8 cellular contexts compared by ENCODE assay signal in genomic region chr1:16205891-16206546, GRCh38. TPM values are rescaled to one million over a fixed set of nuclear protein-coding genes. Genes with fewer than 3 reads are reported as not detected.
DNase-seq lines count a peak whose midpoint lies in the region; ATAC-seq and TF ChIP-seq lines count a peak whose summit lies in the region.

No MANE protein-coding gene starts in this region.

- H2AFZ ChIP-seq in GM23338 = no peak overlapping the region

- peaks cover 31% of the 10 kb centered on the region for H3K4me1 Mint-ChIP-seq in GM23338
- H3K4me1 Mint-ChIP-seq in activated T-helper 17 cell treated with anti-CD3 and anti-CD28 coated beads, Interleukin-2, amount 50 U/mL, for 72 hours = no peaks in the 10 kb centered on the region

- no peak for DNase-seq in AG04449 (ENCODE audit: low read depth, low spot score)
- DNase-seq in GM23338 (ENCODE audit: low spot score) = no peak
- peak; percentile 46 for DNase-seq in iPS-NIHi7 (ENCODE audit: extremely low spot score)
- DNase-seq in substantia nigra (lab: John Stamatoyannopoulos, UW) = peak in 2 of 49 donors; percentile 37 to 58
- no peak for DNase-seq in KBM-7
- no peak for DNase-seq in stimulated activated CD8-positive, alpha-beta memory T cell treated with anti-CD3 and anti-CD28 coated beads, Interleukin-4, amount 100 ng/mL, for 48 hours
- no peak for DNase-seq in activated effector memory CD4-positive, alpha-beta T cell treated with anti-CD3 and anti-CD28 coated beads, Interleukin-2, amount 50 U/mL, for 16 hours

- no peak for TF ChIP-seq CTCF in AG04449 (IDR thresholded peaks at IDR 0.05; ENCODE audit: insufficient read depth, low read length, missing control alignments)
- TF ChIP-seq CTCF in GM23338 (conservative IDR thresholded peaks at IDR 0.05; ENCODE audit: low read depth in 2 of 2) = no peak

- peaks cover 10% of the 10 kb centered on the region; the same call in 1 of the 2 replicates for H3K36me3 ChIP-seq in GM23338 (ENCODE audit: insufficient read depth)

- H3K27ac Mint-ChIP-seq in GM23338 = no peak overlapping the region
- H3K27ac Mint-ChIP-seq in activated T-helper 17 cell treated with anti-CD3 and anti-CD28 coated beads, Interleukin-2, amount 50 U/mL, for 72 hours = peak overlapping the region; percentile 86

- peak overlapping the region; percentile 85 for H3K4me3 Mint-ChIP-seq in GM23338
- H3K4me3 Mint-ChIP-seq in activated T-helper 17 cell treated with anti-CD3 and anti-CD28 coated beads, Interleukin-2, amount 50 U/mL, for 72 hours = peak overlapping the region; percentile 88

- H3F3A ChIP-seq in GM23338 (replicated peaks; ENCODE audit: low read depth) = no peaks in the 10 kb centered on the region

- H3K36me3 Mint-ChIP-seq in GM23338 (ENCODE audit: low read depth) = peaks cover 34% of the 10 kb centered on the region
- H3K36me3 Mint-ChIP-seq in activated T-helper 17 cell treated with anti-CD3 and anti-CD28 coated beads, Interleukin-2, amount 50 U/mL, for 72 hours (ENCODE audit: low read depth) = no peaks in the 10 kb centered on the region

- no peaks in the 10 kb centered on the region; the same call in 1 of the 2 replicates for H4K20me1 ChIP-seq in GM23338 (replicated peaks; ENCODE audit: insufficient read depth)

- peak; percentile 12 for ATAC-seq in GM23338
- ATAC-seq in activated T-helper 17 cell treated with anti-CD3 and anti-CD28 coated beads, Interleukin-2, amount 50 U/mL, for 72 hours (replicated peaks) = peak; percentile 2

- peaks cover 17% of the 10 kb centered on the region for H3K79me2 ChIP-seq in GM23338 (replicated peaks; ENCODE audit: insufficient read depth)

- CTCF ChIA-PET in AG04449 (lab: Yijun Ruan, JAX) = interaction anchor here (1.1 to 2.2 kb wide), 3 partner anchors 11 to 158 kb away, joined by 3 to 8 read pairs (median 6); no protein-coding TSS in a partner anchor

- peak overlapping the region; percentile 88 for H3K4me2 ChIP-seq in GM23338

- in situ Hi-C loops in KBM-7 (cut with MboI; ENCODE audit: low pct_unique_long_range_greater_than_20kb, low sequenced_read_pairs) = no loop called here

- H3K9me3 Mint-ChIP-seq in GM23338 = no peaks in the 10 kb centered on the region
- H3K9me3 Mint-ChIP-seq in activated T-helper 17 cell treated with anti-CD3 and anti-CD28 coated beads, Interleukin-2, amount 50 U/mL, for 72 hours = no peaks in the 10 kb centered on the region

- peaks cover 17% of the 10 kb centered on the region for H3K27me3 Mint-ChIP-seq in GM23338 (ENCODE audit: insufficient read depth, low read depth, poor library complexity)
- H3K27me3 Mint-ChIP-seq in activated T-helper 17 cell treated with anti-CD3 and anti-CD28 coated beads, Interleukin-2, amount 50 U/mL, for 72 hours = no peaks in the 10 kb centered on the region

- POLR2A ChIA-PET in AG04449 (lab: Yijun Ruan, JAX) = interaction anchor here (1.1 kb wide), 3 partner anchors 10 to 43 kb away, joined by 3 to 8 read pairs (median 3); no protein-coding TSS in a partner anchor

- H3K9me2 ChIP-seq in GM23338 (ENCODE audit: insufficient read depth) = no peaks in the 10 kb centered on the region

- H3K4me3 ChIP-seq in AG04449 (ENCODE audit: low read depth, low read length) (peak overlapping the region; percentile 69), GM23338 (peak overlapping the region; percentile 77)

- peaks cover 23% of the 10 kb centered on the region for H3K4me1 ChIP-seq in GM23338 (ENCODE audit: insufficient read depth)

- no peak overlapping the region for H3K27ac ChIP-seq in GM23338 (ENCODE audit: low read depth)
- H3K27ac ChIP-seq in substantia nigra (ENCODE audit: low read depth, low read length, poor library complexity, severe bottlenecking) = peak overlapping the region; percentile 23

- no peaks in the 10 kb centered on the region for H3K27me3 ChIP-seq in GM23338 (ENCODE audit: insufficient read depth)

TF ChIP-seq in GM23338, 12 proteins besides CTCF, POLR2A, EP300 and RAD21 (continues in another document):
- TF ChIP-seq POLR2AphosphoS5 (IDR thresholded peaks at IDR 0.05; ENCODE audit: low read depth) = no peak
- TF ChIP-seq EZH2phosphoT487 (IDR thresholded peaks at IDR 0.05; ENCODE audit: unreplicated experiment) = no peak
- TF ChIP-seq CREB1 (CRISPR knock-in tag; IDR thresholded peaks at IDR 0.05; ENCODE audit: low read depth) = no peak
- TF ChIP-seq ETS1 (IDR thresholded peaks at IDR 0.05) = no peak
- TF ChIP-seq NANOG (IDR thresholded peaks at IDR 0.05; ENCODE audit: borderline replicate concordance) = no peak
- no peak for TF ChIP-seq ZNF462 (CRISPR knock-in tag; IDR thresholded peaks at IDR 0.05)
- no peak for TF ChIP-seq EZH2 (IDR thresholded peaks at IDR 0.05; ENCODE audit: low read depth, unreplicated experiment)

RNA-seq across cellular contexts. Expression of gene ARHGEF19, which starts 6.4 kb away (rescaled TPM):
- total RNA-seq in GM23338 (2014; rRNA removed; shearing (Covaris generic)) = 37.5 and 46.4 TPM in 2 replicates
- 19.5 and 22.5 TPM in 2 replicates for polyA plus RNA-seq in GM23338 (2016; fragmentation: Nextera tagmentation; extraction: Ambion mirVana)
- 10 to 100 TPM in 1 of 2 donors, 1 to 10 TPM in 1; 7.5 to 10.0 TPM for total RNA-seq in activated T-helper 17 cell treated with anti-CD3 and anti-CD28 coated beads, Interleukin-2, amount 50 U/mL, for 72 hours

RNA-seq across cellular contexts. Expression of gene CPLANE2, which starts 31.0 kb away (rescaled TPM):
- total RNA-seq in GM23338 (2014; rRNA removed; shearing (Covaris generic)) = 1.6 and 1.8 TPM in 2 replicates
- 0.44 and 1.1 TPM in 2 replicates for polyA plus RNA-seq in GM23338 (2016; fragmentation: Nextera tagmentation; extraction: Ambion mirVana)
- 1 to 10 TPM; 3.1 to 7.5 TPM for total RNA-seq in activated T-helper 17 cell treated with anti-CD3 and anti-CD28 coated beads, Interleukin-2, amount 50 U/mL, for 72 hours

RNA-seq across cellular contexts. Expression of gene EPHA2, which starts 50.1 kb away (rescaled TPM):
- total RNA-seq in GM23338 (2014; rRNA removed; shearing (Covaris generic)) = 35.0 and 51.2 TPM in 2 replicates
- polyA plus RNA-seq in GM23338 (2016; fragmentation: Nextera tagmentation; extraction: Ambion mirVana) = 7.5 and 8.5 TPM in 2 replicates
- total RNA-seq in activated T-helper 17 cell treated with anti-CD3 and anti-CD28 coated beads, Interleukin-2, amount 50 U/mL, for 72 hours = under 1 TPM in 1 of 2 donors, not detected in 1; 0.13 TPM

Comparison
In these comparisons a context has a peak if more than half of its experiments do, and no peak if none do; other contexts are left out.
1. RNA of gene EPHA2, which starts 50.1 kb away (total RNA-seq): 35.0 to 51.2 TPM in GM23338; 0.13 TPM in activated T-helper 17 cell treated with anti-CD3 and anti-CD28 coated beads, Interleukin-2, amount 50 U/mL, for 72 hours; every median in the first group is over 10 times any median in the second.